In genomic region chr2:9877726-9878125, GRCh38 we compare ENCODE assay signal across 17 cellular contexts. TPM values are rescaled to one million over a fixed set of nuclear protein-coding genes. Genes with fewer than 3 reads are reported as not detected.
DNase-seq lines count a peak whose midpoint lies in the region; ATAC-seq and TF ChIP-seq lines count a peak whose summit lies in the region.
"Had no signal": no experiment of that assay in that cellular context is flagged by ENCODE, and none has a peak within 500 bp of the region (broad histone marks: within the 10 kb centered on the region; RNA-seq: fewer than 3 reads in every experiment).

No MANE protein-coding gene starts in this region.

- no peak overlapping the region for H2BK5ac ChIP-seq in trophoblast cell (ENCODE audit: low read depth, low read length, poor library complexity)

- H3K9me3 ChIP-seq in T-helper 17 cell (ENCODE audit: control insufficient read depth, low read length, poor library complexity, severe bottlenecking) (no peaks in the 10 kb centered on the region), endodermal cell (ENCODE audit: control insufficient read depth, low read length) (no peaks in the 10 kb centered on the region), trophoblast cell (ENCODE audit: insufficient read depth, low read depth, low read length) (no peaks in the 10 kb centered on the region)
- H3K9me3 ChIP-seq: HAP-1 had no signal

- no peak overlapping the region for H4K12ac ChIP-seq in trophoblast cell (ENCODE audit: low read depth, low read length)

- H3K4me1 Mint-ChIP-seq in T-helper 17 cell (peaks cover 19% of the 10 kb centered on the region), endodermal cell (peaks cover 14% of the 10 kb centered on the region)

- H3K9ac ChIP-seq in endodermal cell (ENCODE audit: extremely low read depth, low read length, poor library complexity, severe bottlenecking) (peak overlapping the region; percentile 40), trophoblast cell (ENCODE audit: low read length) (no peak overlapping the region)
- H3K9ac ChIP-seq: BLaER1 treated with 17β-estradiol and CSF1 and Interleukin-3, amounts not matched to agents 10 nM and 100 nM had no signal

- no peak for TF ChIP-seq POLR2A in erythroblast (IDR thresholded peaks at IDR 0.05; ENCODE audit: low read length)

- H3K36me3 Mint-ChIP-seq in T-helper 17 cell (ENCODE audit: low read depth) (peaks cover 21% of the 10 kb centered on the region), endodermal cell (ENCODE audit: low read depth) (peaks cover 49% of the 10 kb centered on the region)

- H4K91ac ChIP-seq in trophoblast cell (ENCODE audit: low read depth, low read length): no peak overlapping the region

- no peak overlapping the region for H4K8ac ChIP-seq in trophoblast cell (ENCODE audit: low read depth, low read length)

- TF ChIP-seq CTCF in endodermal cell (conservative IDR thresholded peaks at IDR 0.05): no peak

- no peak overlapping the region for H2BK120ac ChIP-seq in trophoblast cell (ENCODE audit: insufficient read depth, low read length, poor library complexity)

- H3K9me3 Mint-ChIP-seq in endodermal cell: no peaks in the 10 kb centered on the region
- H3K9me3 Mint-ChIP-seq: CD8-positive, alpha-beta T cell; IgD-negative memory B cell had no signal

- H3K4me2 ChIP-seq in trophoblast cell (ENCODE audit: low read length): no peak overlapping the region

- DNase-seq in ELF-1 (ENCODE audit: low read depth, low spot score): peak; percentile 59
- no peak for DNase-seq in T-helper 17 cell
- DNase-seq in endodermal cell: no peak
- DNase-seq in trophoblast cell: peak in 1 of 2 donors; percentile 48
- no peak for DNase-seq in head of caudate nucleus
- DNase-seq in hippocampal formation (lab: John Stamatoyannopoulos, UW): no peak
- DNase-seq in erythroblast (lab: John Stamatoyannopoulos, UW): no peak
- DNase-seq in NOMO-1 treated with DMSO at 0.1 percent for 48 hours (lab: John Stamatoyannopoulos, UW; ENCODE audit: unreplicated experiment): no peak
- DNase-seq: 8988T; Calu3; CD8-positive, alpha-beta T cell; DMS79 treated with DMSO at 0.1 percent for 48 hours had no signal

- H3K79me2 ChIP-seq in trophoblast cell (ENCODE audit: control insufficient read depth, insufficient read depth, low read length, poor library complexity): no peaks in the 10 kb centered on the region

- intact Hi-C loops in head of caudate nucleus (cut with DNase I): no loop called here

- H3K4ac ChIP-seq in trophoblast cell (ENCODE audit: low read depth, low read length): no peak overlapping the region

- no peak overlapping the region for H2BK12ac ChIP-seq in trophoblast cell (ENCODE audit: low read length)

- H2AFZ ChIP-seq in trophoblast cell (ENCODE audit: insufficient read depth, low read length, poor library complexity): no peak overlapping the region

- no peak overlapping the region for H3K4me3 Mint-ChIP-seq in T-helper 17 cell
- H3K4me3 Mint-ChIP-seq in endodermal cell: peak overlapping the region; percentile 2
- H3K4me3 Mint-ChIP-seq: CD8-positive, alpha-beta T cell; IgD-negative memory B cell had no signal

- H3K23ac ChIP-seq in trophoblast cell (ENCODE audit: low read length): no peak overlapping the region

- no peak for ATAC-seq in T-helper 17 cell
- ATAC-seq: CD8-positive, alpha-beta T cell; GM12878; HepG2 had no signal

- H3K4me1 ChIP-seq in endodermal cell (ENCODE audit: control insufficient read depth, insufficient read depth, low read length): peaks cover 7% of the 10 kb centered on the region
- H3K4me1 ChIP-seq in trophoblast cell (ENCODE audit: control insufficient read depth in 1 of 2, insufficient read depth in 2 of 2, low read length in 2 of 2): peaks cover 0 to 4% of the 10 kb centered on the region in 2 experiments
- H3K4me1 ChIP-seq: HAP-1 had no signal

- H3K27ac Mint-ChIP-seq in T-helper 17 cell (peak overlapping the region; percentile 61), endodermal cell (peak overlapping the region; percentile 57)
- H3K27ac Mint-ChIP-seq: CD8-positive, alpha-beta T cell had no signal

- peaks cover 2% of the 10 kb centered on the region for H3K79me1 ChIP-seq in trophoblast cell (ENCODE audit: low read length)

- no peaks in the 10 kb centered on the region for H3K27me3 Mint-ChIP-seq in T-helper 17 cell
- no peaks in the 10 kb centered on the region for H3K27me3 Mint-ChIP-seq in endodermal cell (ENCODE audit: insufficient read depth)
- H3K27me3 Mint-ChIP-seq: IgD-negative memory B cell had no signal

- H3K18ac ChIP-seq in trophoblast cell (ENCODE audit: low read length): no peak overlapping the region

- H3K27me3 ChIP-seq in endodermal cell (ENCODE audit: control insufficient read depth, insufficient read depth, low read length, poor library complexity, severe bottlenecking) (no peaks in the 10 kb centered on the region), trophoblast cell (ENCODE audit: insufficient read depth, low read length) (no peaks in the 10 kb centered on the region)
- H3K27me3 ChIP-seq: BLaER1 treated with 17β-estradiol and CSF1 and Interleukin-3, amounts not matched to agents 10 nM and 100 nM had no signal

- peak overlapping the region; percentile 53 for H3K4me3 ChIP-seq in endodermal cell (ENCODE audit: low read length)
- no peak overlapping the region for H3K4me3 ChIP-seq in trophoblast cell (ENCODE audit: low read depth, low read length)
- H3K4me3 ChIP-seq: BLaER1 treated with 17β-estradiol and CSF1 and Interleukin-3, amounts not matched to agents 10 nM and 100 nM; GM12878; HAP-1 had no signal

- H3K14ac ChIP-seq in trophoblast cell (ENCODE audit: low read length): no peak overlapping the region

- H3K36me3 ChIP-seq in endodermal cell (ENCODE audit: control insufficient read depth, insufficient read depth, low read length) (peaks cover 73% of the 10 kb centered on the region), trophoblast cell (ENCODE audit: control insufficient read depth in 1 of 2, insufficient read depth in 2 of 2, low read length in 2 of 2) (peaks cover 0 to 13% of the 10 kb centered on the region in 2 experiments)

- H3K27ac ChIP-seq in endodermal cell (ENCODE audit: low read depth, low read length) (no peak overlapping the region), trophoblast cell (ENCODE audit: low read depth, low read length) (peak overlapping the region; percentile 81)
- H3K27ac ChIP-seq: BLaER1 treated with 17β-estradiol and CSF1 and Interleukin-3, amounts not matched to agents 10 nM and 100 nM had no signal

- 79 to 100% methylated on average over 1 of the region's 2 CpGs for WGBS in endodermal cell (ENCODE audit: insufficient coverage in 1 of 2, insufficient read length in 1 of 2), 2 experiments
- WGBS in trophoblast cell (ENCODE audit: extremely low coverage, insufficient coverage, insufficient read length): no CpG with 5 or more reads among the region's 2 CpGs

- no peak overlapping the region for H2AK5ac ChIP-seq in trophoblast cell (ENCODE audit: low read length)

RNA-seq across cellular contexts. Expression of gene TAF1B, which starts 34.5 kb away (rescaled TPM):
- total RNA-seq in T-helper 17 cell (10 to 100 TPM; 15.3 to 19.9 TPM), endodermal cell (10 to 100 TPM; 36.2 to 41.9 TPM)
- 33.5 TPM for polyA plus RNA-seq in endodermal cell (2013, experiment 1 of 2)
- 35.1 TPM for polyA plus RNA-seq in endodermal cell (2013, experiment 2 of 2)
- 20.9 and 23.2 TPM in 2 replicates for polyA plus RNA-seq in trophoblast cell (2013)
